1 cellular context compared by ENCODE assay signal in the genomic region with DNA sequence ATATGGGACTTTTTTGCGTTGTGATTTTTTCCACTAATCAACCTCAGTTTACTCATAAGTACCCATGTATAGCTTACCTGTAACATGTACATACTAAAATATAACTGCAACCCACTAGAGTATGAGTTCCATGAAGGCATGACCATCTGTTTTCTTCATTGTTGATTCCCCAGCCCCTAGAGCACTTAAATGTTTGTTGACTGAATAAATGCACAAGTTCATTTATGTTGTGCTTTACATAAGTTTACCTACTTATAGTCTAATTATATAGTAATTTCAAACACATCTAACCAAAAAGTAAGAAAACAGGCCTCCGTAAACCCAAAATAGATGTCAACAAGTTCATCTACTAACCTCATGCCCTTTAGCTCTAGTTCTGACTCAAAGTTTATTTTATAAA.
TF ChIP-seq lines count a peak whose summit lies in the region.

No MANE protein-coding gene starts in this region.

TF ChIP-seq in K562, 482 proteins besides CTCF, POLR2A, EP300 and RAD21 (continued from another document):
- TF ChIP-seq ADNP (tag; IDR thresholded peaks at IDR 0.05) (0 out of 2 replicates have a peak, but pooled peaks have one; percentile 9), ELF1 (tag; IDR thresholded peaks at IDR 0.05) (0 out of 2 replicates have a peak, but pooled peaks have one; percentile 6), ZNF3 (CRISPR knock-in tag; IDR thresholded peaks at IDR 0.05) (peak; percentile 92), GABPA (tag; conservative IDR thresholded peaks at IDR 0.05; ENCODE audit: low read depth) (peak; percentile 21; the same call in 1 of the 2 replicates)
